21 cellular contexts compared by ENCODE assay signal in the genomic region with DNA sequence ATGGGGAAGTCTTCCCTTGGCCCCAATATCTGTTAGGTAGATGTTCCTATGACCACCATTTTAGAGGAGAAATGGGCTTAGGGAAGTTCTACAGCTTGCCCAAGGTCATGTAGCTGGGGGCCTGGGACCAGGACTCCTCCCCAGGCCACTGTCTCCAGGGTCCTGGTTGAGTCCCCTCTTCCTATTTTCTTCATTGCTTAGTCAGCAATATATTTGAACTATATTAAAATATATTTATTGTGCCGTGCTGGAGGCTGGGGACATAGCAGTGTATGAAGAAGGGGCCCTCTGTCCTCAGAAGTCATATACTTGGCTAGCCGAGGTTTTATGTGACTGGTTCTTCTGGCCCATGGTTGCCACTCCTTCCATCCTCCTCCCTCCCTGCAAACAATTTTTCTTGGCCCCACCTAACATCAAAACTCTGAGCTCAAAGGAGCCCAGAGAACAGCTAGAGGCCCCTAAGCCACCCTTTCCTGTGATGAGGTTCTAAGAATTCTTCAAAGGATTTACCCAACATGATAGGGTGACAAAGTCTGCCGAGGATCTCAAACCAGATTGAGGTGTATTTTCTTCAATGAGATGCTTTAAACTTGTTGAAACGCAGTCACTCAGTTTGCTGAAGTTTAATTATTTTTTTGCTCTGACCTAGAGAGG.
DNase-seq lines count a peak whose midpoint lies in the region; ATAC-seq and TF ChIP-seq lines count a peak whose summit lies in the region.
"Had no signal": no experiment of that assay in that cellular context is flagged by ENCODE, and none has a peak within 500 bp of the region (broad histone marks: within the 10 kb centered on the region; RNA-seq: fewer than 3 reads in every experiment).

No MANE protein-coding gene starts in this region.

- DNase-seq in activated CD8-positive, alpha-beta memory T cell treated with anti-CD3 and anti-CD28 coated beads for 24 hours: peak; percentile 62
- DNase-seq in activated CD8-positive, alpha-beta memory T cell treated with anti-CD3 and anti-CD28 coated beads, Interleukin-2, amount 50 U/mL, for 48 hours: no peak
- DNase-seq in activated T-helper 2 cell treated with anti-CD3 and anti-CD28 coated beads, Interferon-gamma antibody, Interleukin-2, Interleukin-4, amounts not matched to agents 10 μg/mL and 5 μg/mL and 100 μg/mL, durations not matched to agents 14 hours and 24 hours and 36 hours (ENCODE audit: low spot score): peak; percentile 41
- peak in 7 of 9 donors; percentile 69 to 88 (median 83) for DNase-seq in naive thymus-derived CD4-positive, alpha-beta T cell
- no peak for DNase-seq in H9
- DNase-seq in NCI-H1092 (lab: John Stamatoyannopoulos, UW): no peak
- DNase-seq: foreskin melanocyte; GDM1; H7; hypothalamus; kidney glomerular epithelial cell; mesendoderm; NCI-H1694 treated with DMSO at 0.1 percent for 48 hours; stimulated activated CD4-positive, alpha-beta T cell treated with anti-CD3 and anti-CD28 coated beads, Interleukin-2, amount 100 ng/mL, for 48 hours; uterus had no signal

- no peaks in the 10 kb centered on the region for H3K27me3 Mint-ChIP-seq in activated T-helper 2 cell treated with anti-CD3 and anti-CD28 coated beads, Interferon-gamma antibody, Interleukin-2, Interleukin-4, amounts not matched to agents 10 μg/mL and 5 μg/mL and 100 μg/mL, durations not matched to agents 14 hours and 24 hours and 36 hours (ENCODE audit: low read depth)
- H3K27me3 Mint-ChIP-seq in naive thymus-derived CD4-positive, alpha-beta T cell: no peaks in the 10 kb centered on the region
- peaks cover 2% of the 10 kb centered on the region; the same call in 1 of the 2 replicates for H3K27me3 Mint-ChIP-seq in H9 (ENCODE audit: low read depth)

- H2BK15ac ChIP-seq in H9 (ENCODE audit: low read depth, low read length): no peak overlapping the region

- no peaks in the 10 kb centered on the region for H3K79me1 ChIP-seq in H9 (ENCODE audit: insufficient read depth, low read depth, low read length, poor library complexity, severe bottlenecking)

- H3K9me3 ChIP-seq in KOPT-K1 (ENCODE audit: insufficient read depth, low read length, poor library complexity, severe bottlenecking) (no peaks in the 10 kb centered on the region), H9 (ENCODE audit: control insufficient read depth, low read depth, low read length) (no peaks in the 10 kb centered on the region)
- no peaks in the 10 kb centered on the region for H3K9me3 ChIP-seq in naive thymus-derived CD4-positive, alpha-beta T cell (ENCODE audit: control insufficient read depth in 2 of 3, low read length in 3 of 3)
- H3K9me3 ChIP-seq: uterus had no signal

- H3K14ac ChIP-seq in H9 (ENCODE audit: insufficient read depth, low read length): no peak overlapping the region

- no peak overlapping the region for H3K56ac ChIP-seq in H9 (ENCODE audit: insufficient read length, low read depth, low read length)

- no peak overlapping the region for H3K4me2 ChIP-seq in H9 (ENCODE audit: insufficient read depth, insufficient read length, low read length)

- POLR2A ChIA-PET in naive thymus-derived CD4-positive, alpha-beta T cell (lab: Charles Lee): interaction anchor here (0.7 to 10.9 kb wide), 16 partner anchors 12 to 231 kb away, joined by 3 to 260 read pairs (median 4); a partner anchor contains a TSS

- CTCF ChIA-PET in naive thymus-derived CD4-positive, alpha-beta T cell (lab: Charles Lee): interaction anchor here (0.8 to 11.2 kb wide), 13 partner anchors 14 to 245 kb away, joined by 3 to 295 read pairs (median 9); a partner anchor contains a TSS

- no peak overlapping the region for H4K8ac ChIP-seq in H9 (replicated peaks; ENCODE audit: insufficient read length, low read depth, low read length)

- no peaks in the 10 kb centered on the region for H3K23me2 ChIP-seq in H9 (ENCODE audit: insufficient read length, low read depth, low read length, poor library complexity, severe bottlenecking)

- H3T11ph ChIP-seq in H9 (ENCODE audit: low read length): no peak overlapping the region

- peak; percentile 86 for ATAC-seq in naive thymus-derived CD4-positive, alpha-beta T cell
- ATAC-seq in GM19035 (IDR thresholded peaks at IDR 0.05; ENCODE audit: unreplicated experiment): no peak
- ATAC-seq: Right ventricle myocardium inferior had no signal

- H3K9ac ChIP-seq in H9 (ENCODE audit: extremely low read depth, insufficient read length, low read length): no peak overlapping the region

- no peak overlapping the region for H3K4ac ChIP-seq in H9 (ENCODE audit: low read depth, low read length)

- no peak overlapping the region for H2AK5ac ChIP-seq in H9 (ENCODE audit: insufficient read length, low read length)

- no peak overlapping the region for H3K18ac ChIP-seq in H9 (ENCODE audit: insufficient read length, low read depth, low read length)

- no peak overlapping the region for H2BK5ac ChIP-seq in H9 (ENCODE audit: insufficient read length, low read length)

- peak overlapping the region; percentile 89 for H3K27ac Mint-ChIP-seq in activated T-helper 2 cell treated with anti-CD3 and anti-CD28 coated beads, Interferon-gamma antibody, Interleukin-2, Interleukin-4, amounts not matched to agents 10 μg/mL and 5 μg/mL and 100 μg/mL, durations not matched to agents 14 hours and 24 hours and 36 hours
- peak overlapping the region; percentile 83 to 99 (median 95) for H3K27ac Mint-ChIP-seq in naive thymus-derived CD4-positive, alpha-beta T cell
- no peak overlapping the region for H3K27ac Mint-ChIP-seq in H9

- H4K5ac ChIP-seq in H9 (ENCODE audit: insufficient read length, low read depth, low read length): no peak overlapping the region

- no peak overlapping the region for H2AFZ ChIP-seq in H9 (ENCODE audit: low read length)

- H3K79me2 ChIP-seq in H9 (ENCODE audit: insufficient read depth, low read length): no peaks in the 10 kb centered on the region

- no peak overlapping the region for H2BK20ac ChIP-seq in H9 (ENCODE audit: low read depth, low read length, poor library complexity, severe bottlenecking)

- no peaks in the 10 kb centered on the region for H4K20me1 ChIP-seq in H9 (ENCODE audit: control insufficient read depth, insufficient read depth, insufficient read length)

- no peak for TF ChIP-seq CTCF in H9 (conservative IDR thresholded peaks at IDR 0.05)

- no peak overlapping the region for H4K91ac ChIP-seq in H9 (ENCODE audit: insufficient read length, low read depth, low read length)

- intact Hi-C loops in activated T-helper 2 cell treated with anti-CD3 and anti-CD28 coated beads, Interferon-gamma antibody, Interleukin-2, Interleukin-4, amounts not matched to agents 10 μg/mL and 5 μg/mL and 100 μg/mL, durations not matched to agents 14 hours and 24 hours and 36 hours (cut with micrococcal nuclease): loop anchor here (5.0 kb wide), 2 partner anchors 199 to 936 kb away; no protein-coding TSS in a partner anchor
- intact Hi-C loops in naive thymus-derived CD4-positive, alpha-beta T cell (cut with micrococcal nuclease): loop anchor here (1.0 to 10.0 kb wide), 3 partner anchors 10 to 246 kb away; no protein-coding TSS in a partner anchor

- peaks cover 84% of the 10 kb centered on the region for H3K4me1 Mint-ChIP-seq in activated T-helper 2 cell treated with anti-CD3 and anti-CD28 coated beads, Interferon-gamma antibody, Interleukin-2, Interleukin-4, amounts not matched to agents 10 μg/mL and 5 μg/mL and 100 μg/mL, durations not matched to agents 14 hours and 24 hours and 36 hours (ENCODE audit: low read depth)
- H3K4me1 Mint-ChIP-seq in naive thymus-derived CD4-positive, alpha-beta T cell: peaks cover 70 to 96% (median 90%) of the 10 kb centered on the region in 7 donors
- H3K4me1 Mint-ChIP-seq in H9: peaks cover 8 to 13% of the 10 kb centered on the region in 2 experiments

- no peak overlapping the region for H2BK120ac ChIP-seq in H9 (ENCODE audit: low read depth, low read length, poor library complexity, severe bottlenecking)

- H3K36me3 Mint-ChIP-seq in activated T-helper 2 cell treated with anti-CD3 and anti-CD28 coated beads, Interferon-gamma antibody, Interleukin-2, Interleukin-4, amounts not matched to agents 10 μg/mL and 5 μg/mL and 100 μg/mL, durations not matched to agents 14 hours and 24 hours and 36 hours (ENCODE audit: low read depth): no peaks in the 10 kb centered on the region
- H3K36me3 Mint-ChIP-seq in naive thymus-derived CD4-positive, alpha-beta T cell: peaks cover 0 to 12% (median 0%) of the 10 kb centered on the region in 5 donors
- no peaks in the 10 kb centered on the region for H3K36me3 Mint-ChIP-seq in H9 (ENCODE audit: insufficient read depth in 1 of 3, low read depth in 3 of 3)

- H3K27me3 ChIP-seq in naive thymus-derived CD4-positive, alpha-beta T cell (ENCODE audit: control insufficient read depth in 2 of 2, insufficient read depth in 2 of 2, low read length in 2 of 2): no peaks in the 10 kb centered on the region
- no peaks in the 10 kb centered on the region for H3K27me3 ChIP-seq in H9 (ENCODE audit: insufficient read depth, low read length)
- H3K27me3 ChIP-seq: cardiac muscle cell, uterus had no signal

- H3K4me3 ChIP-seq in naive thymus-derived CD4-positive, alpha-beta T cell (ENCODE audit: low read length): peak overlapping the region; percentile 19
- H3K4me3 ChIP-seq: cardiac muscle cell, uterus had no signal

- H3K9me3 Mint-ChIP-seq in activated T-helper 2 cell treated with anti-CD3 and anti-CD28 coated beads, Interferon-gamma antibody, Interleukin-2, Interleukin-4, amounts not matched to agents 10 μg/mL and 5 μg/mL and 100 μg/mL, durations not matched to agents 14 hours and 24 hours and 36 hours: no peaks in the 10 kb centered on the region
- H3K9me3 Mint-ChIP-seq in naive thymus-derived CD4-positive, alpha-beta T cell: peaks cover 0 to 5% (median 0%) of the 10 kb centered on the region in 11 donors
- H3K9me3 Mint-ChIP-seq in H9: no peaks in the 10 kb centered on the region
- H3K9me3 Mint-ChIP-seq: neural crest cell had no signal

- WGBS in H9 (ENCODE audit: extremely low coverage, insufficient read length, low lambda C conversion rate): no CpG with 5 or more reads among the region's 4 CpGs

- H3K4me3 Mint-ChIP-seq in activated T-helper 2 cell treated with anti-CD3 and anti-CD28 coated beads, Interferon-gamma antibody, Interleukin-2, Interleukin-4, amounts not matched to agents 10 μg/mL and 5 μg/mL and 100 μg/mL, durations not matched to agents 14 hours and 24 hours and 36 hours (ENCODE audit: low read depth): peak overlapping the region; percentile 41
- peak overlapping the region; percentile 51 to 77 (median 74) for H3K4me3 Mint-ChIP-seq in naive thymus-derived CD4-positive, alpha-beta T cell
- H3K4me3 Mint-ChIP-seq in H9: no peak overlapping the region
- H3K4me3 Mint-ChIP-seq: neural crest cell had no signal

- peak overlapping the region; percentile 97 for H3K27ac ChIP-seq in KOPT-K1 (ENCODE audit: low read depth, low read length, poor library complexity, severe bottlenecking)
- H3K27ac ChIP-seq in naive thymus-derived CD4-positive, alpha-beta T cell (ENCODE audit: low read depth, low read length): peak overlapping the region; percentile 74
- H3K27ac ChIP-seq in H9 (ENCODE audit: insufficient read length, low read depth, low read length): no peak overlapping the region
- H3K27ac ChIP-seq: cardiac muscle cell, uterus, VCaP had no signal

- H3K23ac ChIP-seq in H9 (ENCODE audit: insufficient read length, low read depth, low read length): no peak overlapping the region

- no peaks in the 10 kb centered on the region for H3K36me3 ChIP-seq in KOPT-K1 (ENCODE audit: insufficient read depth, low read length)
- no peaks in the 10 kb centered on the region for H3K36me3 ChIP-seq in naive thymus-derived CD4-positive, alpha-beta T cell (ENCODE audit: control insufficient read depth in 2 of 3, insufficient read depth in 3 of 3, low read length in 3 of 3)
- H3K36me3 ChIP-seq: cardiac muscle cell, uterus had no signal

- H2BK12ac ChIP-seq in H9 (ENCODE audit: insufficient read length, low read depth, low read length): no peak overlapping the region

- H3K4me1 ChIP-seq in naive thymus-derived CD4-positive, alpha-beta T cell (ENCODE audit: control insufficient read depth in 2 of 2, insufficient read depth in 2 of 2, low read length in 2 of 2): peaks cover 82 to 85% of the 10 kb centered on the region in 2 donors
- H3K4me1 ChIP-seq in H9 (ENCODE audit: insufficient read depth, low read length): no peaks in the 10 kb centered on the region; the same call in 1 of the 2 replicates
- H3K4me1 ChIP-seq: uterus had no signal

Comparison
In these comparisons a context has a peak if more than half of its experiments do, and no peak if none do; other contexts are left out.
1. DNase-seq: peak in activated CD8-positive, alpha-beta memory T cell treated with anti-CD3 and anti-CD28 coated beads for 24 hours (single experiment), activated T-helper 2 cell treated with anti-CD3 and anti-CD28 coated beads, Interferon-gamma antibody, Interleukin-2, Interleukin-4, amounts not matched to agents 10 μg/mL and 5 μg/mL and 100 μg/mL, durations not matched to agents 14 hours and 24 hours and 36 hours (single experiment) and naive thymus-derived CD4-positive, alpha-beta T cell (7 of 9); none in activated CD8-positive, alpha-beta memory T cell treated with anti-CD3 and anti-CD28 coated beads, Interleukin-2, amount 50 U/mL, for 48 hours (single experiment), H9 (single experiment) and NCI-H1092 (single experiment).
2. H3K27ac Mint-ChIP-seq: peak in activated T-helper 2 cell treated with anti-CD3 and anti-CD28 coated beads, Interferon-gamma antibody, Interleukin-2, Interleukin-4, amounts not matched to agents 10 μg/mL and 5 μg/mL and 100 μg/mL, durations not matched to agents 14 hours and 24 hours and 36 hours (single experiment) and naive thymus-derived CD4-positive, alpha-beta T cell (9 of 9); none in H9 (0 of 3).
3. H3K4me3 Mint-ChIP-seq: peak in activated T-helper 2 cell treated with anti-CD3 and anti-CD28 coated beads, Interferon-gamma antibody, Interleukin-2, Interleukin-4, amounts not matched to agents 10 μg/mL and 5 μg/mL and 100 μg/mL, durations not matched to agents 14 hours and 24 hours and 36 hours (single experiment) and naive thymus-derived CD4-positive, alpha-beta T cell (10 of 10); none in H9 (0 of 2).